Comparison of ENCODE assay signal across 7 cellular contexts in the genomic region with DNA sequence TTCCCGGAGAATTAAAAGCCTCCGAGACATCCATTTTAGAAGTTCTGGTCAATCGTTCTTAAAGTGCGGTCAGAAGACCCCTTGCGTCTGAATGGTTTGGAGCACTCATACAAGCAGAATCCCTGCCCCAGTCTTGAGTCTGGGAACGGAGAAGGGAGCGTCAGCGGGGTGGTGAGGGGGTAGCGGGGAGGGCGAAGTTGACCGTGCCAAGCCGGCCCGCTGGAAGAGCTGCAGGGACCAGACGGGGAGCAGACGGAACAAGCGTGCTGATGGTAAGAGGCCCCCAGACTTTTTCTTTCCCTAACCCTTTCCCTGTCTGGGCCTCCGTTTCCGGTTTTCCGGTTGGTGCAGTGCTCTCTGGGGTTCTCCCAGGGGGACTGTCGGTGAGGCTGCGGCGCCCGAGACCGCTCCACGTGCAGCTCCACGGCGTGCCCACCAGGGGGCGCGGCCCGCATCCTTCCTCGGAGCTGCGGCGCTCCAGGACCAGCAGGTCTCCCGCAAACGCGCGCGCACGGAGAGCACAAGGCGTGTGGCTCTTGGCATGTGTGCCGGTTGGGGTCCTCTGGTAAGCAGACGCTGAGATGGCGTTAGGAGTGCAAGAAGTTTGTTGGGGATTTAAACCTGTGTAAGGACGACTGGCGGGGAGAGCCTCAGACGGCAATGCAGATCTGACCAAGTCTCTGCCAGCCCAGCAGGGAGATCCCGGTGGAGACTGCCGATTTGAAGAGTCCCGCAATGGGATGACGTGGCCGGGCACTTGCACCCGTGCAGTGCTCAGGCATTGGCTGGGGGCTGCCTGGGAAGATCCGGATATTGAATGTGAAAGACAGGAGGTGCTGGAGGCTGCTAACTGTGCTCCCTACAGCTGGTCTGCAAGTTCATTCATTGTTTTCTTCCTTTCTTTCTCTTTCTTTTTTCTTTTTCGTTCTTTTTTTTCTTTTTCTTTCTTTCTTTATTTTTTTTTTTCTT. TPM values are rescaled to one million over a fixed set of nuclear protein-coding genes. Genes with fewer than 3 reads are reported as not detected.
DNase-seq lines count a peak whose midpoint lies in the region; ATAC-seq and TF ChIP-seq lines count a peak whose summit lies in the region.

No MANE protein-coding gene starts in this region.

- peak overlapping the region; percentile 75 for H3K4me3 Mint-ChIP-seq in natural killer cell
- H3K4me3 Mint-ChIP-seq in stimulated activated naive B cell treated with anti-CD40 and anti-IgM and Interleukin-4, amounts not matched to agents 10 μg/mL and 1 μg/mL and 100 μg/mL, for 72 hours, result peak overlapping the region; percentile 89 to 91

- peak; percentile 96 for TF ChIP-seq CTCF in GM12875 (IDR thresholded peaks at IDR 0.05; ENCODE audit: borderline replicate concordance, insufficient read depth, low read depth, low read length)
- TF ChIP-seq CTCF in Panc1 (IDR thresholded peaks at IDR 0.05), result peak; percentile 97
- TF ChIP-seq CTCF in fibroblast of pulmonary artery (IDR thresholded peaks at IDR 0.05; ENCODE audit: low read length, missing control alignments), result peak; percentile 66
- TF ChIP-seq CTCF in natural killer cell (IDR thresholded peaks at IDR 0.05), result peak; percentile 97

- no peaks in the 10 kb centered on the region; the same call in 1 of the 2 replicates for H3K27me3 ChIP-seq in Panc1 (ENCODE audit: control insufficient read depth, insufficient read depth, low read length)

- no TSS peak for BruUV-seq in Panc1 (replicated peaks; lab: Mats Ljungman, UMichigan)

- H3K9me3 Mint-ChIP-seq in natural killer cell, result no peaks in the 10 kb centered on the region
- H3K9me3 Mint-ChIP-seq in stimulated activated naive B cell treated with anti-CD40 and anti-IgM and Interleukin-4, amounts not matched to agents 10 μg/mL and 1 μg/mL and 100 μg/mL, for 72 hours, result no peaks in the 10 kb centered on the region

- no peak overlapping the region for H3K27ac ChIP-seq in Panc1 (ENCODE audit: low read length)

- intact Hi-C loops in Panc1 (cut with micrococcal nuclease; ENCODE audit: unreplicated experiment) (no loop called here), natural killer cell (cut with micrococcal nuclease) (loop anchor here (1.0 to 2.0 kb wide), 2 partner anchors 115 to 317 kb away; no protein-coding TSS in a partner anchor)

- in situ Hi-C loops in Panc1 (cut with HindIII; ENCODE audit: low pct_unique_long_range_greater_than_20kb, low sequenced_read_pairs), result no loop called here

- H3K27ac Mint-ChIP-seq in natural killer cell, result no peak overlapping the region
- H3K27ac Mint-ChIP-seq in stimulated activated naive B cell treated with anti-CD40 and anti-IgM and Interleukin-4, amounts not matched to agents 10 μg/mL and 1 μg/mL and 100 μg/mL, for 72 hours, result peak overlapping the region; percentile 78

- no peaks in the 10 kb centered on the region for H3K36me3 ChIP-seq in Panc1 (ENCODE audit: control insufficient read depth, insufficient read depth, low read length)

- no peaks in the 10 kb centered on the region; the same call in 1 of the 2 replicates for H3K4me1 ChIP-seq in Panc1 (ENCODE audit: control insufficient read depth, insufficient read depth, low read length)

- H3K4me1 Mint-ChIP-seq in natural killer cell, result peaks cover 16 to 23% of the 10 kb centered on the region in 2 donors
- peaks cover 21 to 26% of the 10 kb centered on the region in 2 donors for H3K4me1 Mint-ChIP-seq in stimulated activated naive B cell treated with anti-CD40 and anti-IgM and Interleukin-4, amounts not matched to agents 10 μg/mL and 1 μg/mL and 100 μg/mL, for 72 hours

- peak in 55 of 76 experiments; percentile 7 to 65 (median 40) for DNase-seq in HUDEP-2 (lab: John Stamatoyannopoulos, UW; ENCODE audit: unreplicated experiment in 76 of 76)
- DNase-seq in Panc1 (ENCODE audit: low read depth, low spot score), result peak; percentile 35
- DNase-seq in activated T-helper 1 cell treated with anti-CD3 and anti-CD28 coated beads, Interleukin-2, amount 50 U/mL, for 16 hours (ENCODE audit: low read depth in 1 of 2, low spot score in 1 of 2), result peak; percentile 51 to 58
- DNase-seq in fibroblast of pulmonary artery (ENCODE audit: low read depth), result peak; percentile 80
- peak; percentile 67 for DNase-seq in natural killer cell
- DNase-seq in stimulated activated naive B cell treated with anti-CD40 and anti-IgM and Interleukin-4, amounts not matched to agents 10 μg/mL and 1 μg/mL and 100 μg/mL, for 72 hours, result peak; percentile 70

- no peaks in the 10 kb centered on the region for H3K36me3 Mint-ChIP-seq in natural killer cell
- H3K36me3 Mint-ChIP-seq in stimulated activated naive B cell treated with anti-CD40 and anti-IgM and Interleukin-4, amounts not matched to agents 10 μg/mL and 1 μg/mL and 100 μg/mL, for 72 hours, result no peaks in the 10 kb centered on the region

- peaks cover 49% of the 10 kb centered on the region in 2 donors for H3K27me3 Mint-ChIP-seq in natural killer cell (ENCODE audit: low read depth in 2 of 2)
- H3K27me3 Mint-ChIP-seq in stimulated activated naive B cell treated with anti-CD40 and anti-IgM and Interleukin-4, amounts not matched to agents 10 μg/mL and 1 μg/mL and 100 μg/mL, for 72 hours, result peaks cover 35 to 39% of the 10 kb centered on the region in 2 donors

- POLR2A ChIA-PET in Panc1 (lab: Charles Lee), result interaction anchor here (0.7 kb wide), 1 partner anchor 95 kb away, joined by 3 read pairs; no protein-coding TSS in a partner anchor

- CTCF ChIA-PET in Panc1 (lab: Charles Lee), result interaction anchor here (0.5 to 2.6 kb wide), 8 partner anchors 9 to 366 kb away, joined by 3 to 55 read pairs (median 4); no protein-coding TSS in a partner anchor

- no peaks in the 10 kb centered on the region for H3K9me3 ChIP-seq in Panc1 (ENCODE audit: control insufficient read depth, insufficient read depth, low read depth, low read length)

- H3K4me3 ChIP-seq in GM12875 (ENCODE audit: low read depth, low read length) (no peak overlapping the region), Panc1 (ENCODE audit: low read depth in 2 of 2, low read length in 2 of 2) (peak overlapping the region; percentile 30 to 52), fibroblast of pulmonary artery (replicated peaks; ENCODE audit: low read depth, low read length) (peak overlapping the region; percentile 53)

- ATAC-seq in Panc1 (peak; percentile 96), natural killer cell (peak; percentile 85 to 97 (median 97))
- peak; percentile 89 to 90 for ATAC-seq in stimulated activated naive B cell treated with anti-CD40 and anti-IgM and Interleukin-4, amounts not matched to agents 10 μg/mL and 1 μg/mL and 100 μg/mL, for 72 hours (replicated peaks)

RNA-seq across cellular contexts. Expression of gene CORO2B, which starts 19.2 kb away (rescaled TPM):
- total RNA-seq in Panc1 (2021; ENCODE audit: unreplicated experiment), result 0.36 TPM
- 0.13 TPM for polyA plus RNA-seq in Panc1 (2012; ENCODE audit: insufficient read length)
- under 1 TPM in 1 of 3 donors, not detected in 2; 0.13 TPM for total RNA-seq in natural killer cell
